In the genomic region with DNA sequence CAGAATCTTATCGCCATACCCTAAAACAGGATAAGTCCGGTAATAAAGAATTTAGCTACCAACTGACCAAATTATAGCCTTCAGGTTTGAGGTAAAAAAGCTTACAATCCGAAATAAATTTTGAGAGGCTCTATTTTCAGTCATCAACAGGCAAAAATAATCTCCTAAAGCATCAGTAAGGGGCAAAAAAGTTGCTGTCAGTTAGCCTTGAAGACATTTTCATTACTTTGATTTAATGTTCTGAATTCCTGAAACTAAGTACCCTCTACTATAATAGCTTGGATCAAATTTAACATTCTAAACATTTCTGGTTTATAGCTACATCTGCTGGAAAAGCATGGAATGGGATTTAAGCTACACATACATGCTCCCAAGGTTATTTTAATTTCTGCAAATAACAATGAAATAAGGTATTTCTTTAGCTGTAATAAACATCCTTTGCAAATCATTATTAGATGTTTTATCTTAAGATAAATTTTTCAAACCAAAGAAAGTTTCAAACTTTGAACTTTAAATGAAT, we compare ENCODE assay signal across 13 cellular contexts.
DNase-seq lines count a peak whose midpoint lies in the region; ATAC-seq, FAIRE-seq and TF ChIP-seq lines count a peak whose summit lies in the region.
"Had no signal": no experiment of that assay in that cellular context is flagged by ENCODE, and none has a peak within 500 bp of the region (broad histone marks: within the 10 kb centered on the region; RNA-seq: fewer than 3 reads in every experiment).

No MANE protein-coding gene starts in this region.

- no peaks in the 10 kb centered on the region for H3K27me3 ChIP-seq in neural cell (ENCODE audit: insufficient read depth, low read depth, low read length)

- peak; percentile 79 for TF ChIP-seq RAD21 in neural cell (conservative IDR thresholded peaks at IDR 0.05)

- no peak overlapping the region for H3K9ac ChIP-seq in neural cell (ENCODE audit: low read length)

- no peaks in the 10 kb centered on the region for H3K36me3 Mint-ChIP-seq in natural killer cell

- H3K9me3 ChIP-seq in neural cell (ENCODE audit: low read length): no peaks in the 10 kb centered on the region

- no peak overlapping the region for H3K4me3 Mint-ChIP-seq in natural killer cell

- no peak for TF ChIP-seq EP300 in neural cell (conservative IDR thresholded peaks at IDR 0.05; ENCODE audit: poor library complexity, severe bottlenecking)

- H3K9me2 ChIP-seq in neural cell (ENCODE audit: insufficient read depth, low read length): no peaks in the 10 kb centered on the region

- TF ChIP-seq CTCF in D721Med (IDR thresholded peaks at IDR 0.05; ENCODE audit: insufficient read depth, missing control alignments) (peak; percentile 27), neural cell (IDR thresholded peaks at IDR 0.05; ENCODE audit: poor library complexity, severe bottlenecking) (peak; percentile 74), natural killer cell (IDR thresholded peaks at IDR 0.05) (no peak)

- no peaks in the 10 kb centered on the region for H3K4me1 Mint-ChIP-seq in natural killer cell

- no peaks in the 10 kb centered on the region for H3K79me2 ChIP-seq in neural cell (replicated peaks; ENCODE audit: insufficient read depth, low read length)

- ATAC-seq in natural killer cell (no peak), HG02852 (IDR thresholded peaks at IDR 0.05; ENCODE audit: unreplicated experiment) (no peak)
- ATAC-seq: Panc1; stimulated activated naive CD8-positive, alpha-beta T cell treated with anti-CD3 and anti-CD28 coated beads, Interleukin-15, Interleukin-2, amounts not matched to agents 100 U/mL and 50 U/mL, for 24 hours had no signal

- H3K36me3 ChIP-seq in neural cell (ENCODE audit: insufficient read depth, low read length): no peaks in the 10 kb centered on the region

- H3K9me3 Mint-ChIP-seq in natural killer cell: no peaks in the 10 kb centered on the region

- H3K4me2 ChIP-seq in neural cell (ENCODE audit: low read length): no peak overlapping the region

- H3K27ac Mint-ChIP-seq in natural killer cell: no peak overlapping the region

- H3K27ac ChIP-seq in neural cell (ENCODE audit: low read length): no peak overlapping the region
- H3K27ac ChIP-seq: skin epidermis had no signal

- intact Hi-C loops in natural killer cell (cut with micrococcal nuclease): no loop called here

- H3F3A ChIP-seq in neural cell (ENCODE audit: insufficient read depth, low read length, poor library complexity, severe bottlenecking): no peaks in the 10 kb centered on the region

- H3K4me3 ChIP-seq in neural cell (ENCODE audit: low read length): no peak overlapping the region
- H3K4me3 ChIP-seq: skin epidermis had no signal

- H4K20me1 ChIP-seq in neural cell (ENCODE audit: insufficient read depth): no peaks in the 10 kb centered on the region

- no peaks in the 10 kb centered on the region for H3K27me3 Mint-ChIP-seq in natural killer cell (ENCODE audit: low read depth in 2 of 2)

- H2AFZ ChIP-seq in neural cell (ENCODE audit: low read depth, low read length): no peak overlapping the region

- FAIRE-seq in D721Med (lab: Jason Lieb, UNC) (no peak), GM19239 (lab: Jason Lieb, UNC) (no peak)
- FAIRE-seq: colon, kidney had no signal

- no peak for DNase-seq in D721Med (ENCODE audit: insufficient read length, low spot score)
- DNase-seq in NCI-H69 (lab: John Stamatoyannopoulos, UW): peak; percentile 2
- DNase-seq in dermis blood vessel endothelial cell: peak; percentile 49
- no peak for DNase-seq in natural killer cell
- no peak for DNase-seq in UCSD-AML1 (lab: John Stamatoyannopoulos, UW; ENCODE audit: unreplicated experiment)
- no peak for DNase-seq in GM19239 (ENCODE audit: insufficient read length, low spot score)
- DNase-seq: kidney; stimulated activated naive CD8-positive, alpha-beta T cell treated with anti-CD3 and anti-CD28 coated beads, Interleukin-15, Interleukin-2, amounts not matched to agents 100 U/mL and 50 U/mL, for 24 hours had no signal

TF ChIP-seq in neural cell, 6 proteins besides CTCF, POLR2A, EP300 and RAD21:
- TF ChIP-seq MXI1 (conservative IDR thresholded peaks at IDR 0.05; ENCODE audit: poor library complexity, severe bottlenecking) (no peak), SMC3 (conservative IDR thresholded peaks at IDR 0.05; ENCODE audit: poor library complexity) (peak; percentile 80)

Comparison
In these comparisons a context has a peak if more than half of its experiments do, and no peak if none do; other contexts are left out.
1. DNase-seq: peak in NCI-H69 (single experiment) and dermis blood vessel endothelial cell (single experiment); none in D721Med (single experiment), natural killer cell (single experiment), UCSD-AML1 (single experiment) and GM19239 (single experiment).